ENCODE assay signal across 8 cellular contexts in the genomic region with DNA sequence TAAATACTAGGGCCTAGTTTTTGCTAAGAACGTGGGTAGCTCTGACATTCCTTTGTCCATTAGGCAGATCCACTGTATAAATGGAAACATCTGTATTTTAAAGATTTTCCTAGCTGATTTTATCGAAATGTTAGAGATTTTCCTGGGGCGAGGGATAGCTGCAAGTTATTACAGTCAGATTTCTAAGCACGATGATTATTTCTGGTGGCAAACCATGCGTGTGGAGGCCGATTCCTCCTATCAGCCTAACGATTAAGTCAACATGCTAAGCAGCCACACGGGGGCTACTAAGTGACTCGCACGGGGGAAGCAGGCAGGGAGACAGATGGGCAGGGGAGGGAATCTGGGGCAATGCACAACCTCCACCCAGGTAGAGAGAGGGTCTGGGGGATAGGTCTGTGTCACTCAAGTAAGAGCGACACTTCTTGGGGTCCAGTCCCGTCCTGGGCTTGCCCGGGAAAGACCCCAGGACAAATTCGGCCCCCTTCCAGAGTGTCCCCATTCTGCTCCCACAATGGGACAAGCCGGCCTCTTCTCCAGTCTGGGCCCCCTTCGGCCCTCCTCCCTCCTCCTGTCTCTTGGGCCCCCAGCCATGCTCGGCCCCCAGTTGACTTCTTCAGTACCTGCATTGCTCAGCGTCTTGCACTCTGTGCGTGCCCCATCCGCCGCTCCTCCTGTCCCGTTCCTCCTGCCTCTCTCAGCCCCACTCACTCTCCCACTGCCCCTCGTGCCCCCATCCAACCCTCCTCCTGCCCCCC. TPM values are rescaled to one million over a fixed set of nuclear protein-coding genes. Genes with fewer than 3 reads are reported as not detected.
DNase-seq lines count a peak whose midpoint lies in the region; ATAC-seq and TF ChIP-seq lines count a peak whose summit lies in the region.

No MANE protein-coding gene starts in this region.

- DNase-seq in GM19240 (ENCODE audit: insufficient read length, low spot score) (peak; percentile 41), HUDEP-2 (lab: John Stamatoyannopoulos, UW; ENCODE audit: unreplicated experiment in 76 of 76) (peak in 70 of 76 experiments; percentile 15 to 78 (median 57)), OCI-M2 (lab: John Stamatoyannopoulos, UW; ENCODE audit: unreplicated experiment) (peak; percentile 10), fibroblast of peridontal ligament (ENCODE audit: extremely low read depth) (peak; percentile 86), stromal cell of bone marrow (ENCODE audit: low read depth) (peak; percentile 63)
- peak; percentile 56 to 66 for DNase-seq in activated T-cell treated with anti-CD3 and anti-CD28 coated beads, Interleukin-2, amount 50 U/mL, for 72 hours

- no peaks in the 10 kb centered on the region for H3K9me3 Mint-ChIP-seq in activated T-cell treated with anti-CD3 and anti-CD28 coated beads, Interleukin-2, amount 50 U/mL, for 72 hours
- no peaks in the 10 kb centered on the region for H3K9me3 Mint-ChIP-seq in nephron

- peak overlapping the region; percentile 90 for H3K27ac Mint-ChIP-seq in activated T-cell treated with anti-CD3 and anti-CD28 coated beads, Interleukin-2, amount 50 U/mL, for 72 hours
- peak overlapping the region; percentile 74 to 87 (median 83) for H3K27ac Mint-ChIP-seq in nephron

- H3K36me3 ChIP-seq in BLaER1, result peaks cover 15% of the 10 kb centered on the region

- TF ChIP-seq CTCF in nephron (IDR thresholded peaks at IDR 0.05; ENCODE audit: unreplicated experiment in 3 of 3), result peak; percentile 46 to 50 (median 50)

- H3K4me3 Mint-ChIP-seq in activated T-cell treated with anti-CD3 and anti-CD28 coated beads, Interleukin-2, amount 50 U/mL, for 72 hours, result peak overlapping the region; percentile 97 to 98
- H3K4me3 Mint-ChIP-seq in nephron, result peak overlapping the region; percentile 89 to 99 (median 99)

- no peaks in the 10 kb centered on the region for H3K27me3 Mint-ChIP-seq in activated T-cell treated with anti-CD3 and anti-CD28 coated beads, Interleukin-2, amount 50 U/mL, for 72 hours (ENCODE audit: low read depth)
- no peaks in the 10 kb centered on the region for H3K27me3 Mint-ChIP-seq in nephron (ENCODE audit: low read depth)

- no peaks in the 10 kb centered on the region for H4K20me1 ChIP-seq in BLaER1

- ATAC-seq in activated T-cell treated with anti-CD3 and anti-CD28 coated beads, Interleukin-2, amount 50 U/mL, for 72 hours (replicated peaks in 1 of 2), result peak; percentile 36 to 37

- H3K9ac ChIP-seq in BLaER1, result peak overlapping the region; percentile 83

- peak overlapping the region; percentile 79 for H3K4me3 ChIP-seq in BLaER1

- H3K4me1 Mint-ChIP-seq in activated T-cell treated with anti-CD3 and anti-CD28 coated beads, Interleukin-2, amount 50 U/mL, for 72 hours (ENCODE audit: low read depth), result peaks cover 38% of the 10 kb centered on the region
- H3K4me1 Mint-ChIP-seq in nephron, result peaks cover 36% of the 10 kb centered on the region

- peaks cover 72% of the 10 kb centered on the region for H3K4me1 ChIP-seq in BLaER1

- peaks cover 23% of the 10 kb centered on the region for H3K9me3 ChIP-seq in BLaER1

- H3K36me3 Mint-ChIP-seq in activated T-cell treated with anti-CD3 and anti-CD28 coated beads, Interleukin-2, amount 50 U/mL, for 72 hours (ENCODE audit: insufficient read depth in 2 of 2), result peaks cover 0 to 4% of the 10 kb centered on the region in 2 donors
- peaks cover 17% of the 10 kb centered on the region for H3K36me3 Mint-ChIP-seq in nephron (ENCODE audit: low read depth)

- peak overlapping the region; percentile 92 for H3K27ac ChIP-seq in BLaER1

- no peaks in the 10 kb centered on the region for H3K27me3 ChIP-seq in BLaER1

- H3K4me2 ChIP-seq in BLaER1, result peak overlapping the region; percentile 96

RNA-seq across cellular contexts. Expression of gene C11orf24, which starts 0.6 kb away (rescaled TPM):
- total RNA-seq in activated T-cell treated with anti-CD3 and anti-CD28 coated beads, Interleukin-2, amount 50 U/mL, for 72 hours, result 10 to 100 TPM; 24.7 to 28.4 TPM

RNA-seq across cellular contexts. Expression of gene LRP5, which starts 41.2 kb away (rescaled TPM):
- 1 to 10 TPM; 6.8 to 9.3 TPM for total RNA-seq in activated T-cell treated with anti-CD3 and anti-CD28 coated beads, Interleukin-2, amount 50 U/mL, for 72 hours

RNA-seq across cellular contexts. Expression of gene KMT5B, which starts 58.1 kb away (rescaled TPM):
- 10 to 100 TPM; 26.9 to 34.1 TPM for total RNA-seq in activated T-cell treated with anti-CD3 and anti-CD28 coated beads, Interleukin-2, amount 50 U/mL, for 72 hours

Comparison
In these comparisons a context has a peak if more than half of its experiments do, and no peak if none do; other contexts are left out.
1. Peak in every context shown above with its lines: DNase-seq, ATAC-seq, H3K4me3 ChIP-seq and H3K27ac ChIP-seq.
2. DNase-seq: peak in every context shown above with its lines; median percentile 86 in fibroblast of peridontal ligament; 63 in stromal cell of bone marrow; 61 in activated T-cell treated with anti-CD3 and anti-CD28 coated beads, Interleukin-2, amount 50 U/mL, for 72 hours; 57 in HUDEP-2; 41 in GM19240; 10 in OCI-M2.